ENCODE assay signal across 1 cellular context in the genomic region with DNA sequence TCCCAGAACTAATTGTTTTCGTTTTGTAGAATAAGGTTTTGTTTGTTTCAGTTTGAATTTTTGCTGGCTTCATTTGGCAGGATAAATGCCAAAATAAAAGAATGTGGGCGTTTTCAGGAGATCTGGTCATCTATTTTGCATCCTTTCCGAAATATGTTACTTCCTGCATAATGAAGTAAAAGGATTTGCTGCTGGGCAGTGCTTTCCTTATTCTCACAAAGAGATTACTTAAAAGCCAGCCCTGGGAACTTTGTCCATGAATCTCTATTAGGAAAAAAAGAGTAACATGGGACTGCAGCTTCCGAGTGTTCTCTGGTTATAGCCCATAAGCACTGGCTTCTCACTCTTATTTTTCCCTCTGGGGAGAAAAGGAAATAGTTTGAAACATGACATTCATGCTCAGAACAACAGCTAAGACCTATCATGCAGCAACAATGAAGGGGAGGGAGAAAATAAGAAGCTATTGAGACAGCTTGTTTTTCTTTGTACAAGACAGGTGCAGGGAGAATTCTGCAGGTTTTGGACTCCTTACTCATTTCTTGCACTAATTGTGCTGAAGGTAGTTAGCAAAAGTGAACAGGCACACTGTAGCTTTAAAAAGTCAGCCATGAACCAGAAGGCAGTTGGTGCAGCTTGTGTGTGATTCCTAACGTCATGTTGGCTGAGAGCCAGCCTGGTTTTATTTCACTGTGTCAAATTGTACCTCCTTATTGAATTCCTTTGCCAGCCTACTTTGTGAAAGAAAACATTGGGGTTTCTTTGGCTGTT.
TF ChIP-seq lines count a peak whose summit lies in the region.

A gene with protein sequence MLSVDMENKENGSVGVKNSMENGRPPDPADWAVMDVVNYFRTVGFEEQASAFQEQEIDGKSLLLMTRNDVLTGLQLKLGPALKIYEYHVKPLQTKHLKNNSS (plus strand): TSS at position 718 of the 768 bp plus-strand sequence. CDS start 1,527 bp downstream, outside the sequence.

TF ChIP-seq in GM23338, 12 proteins besides CTCF, POLR2A, EP300 and RAD21 (continued from another document):
- TF ChIP-seq REST (IDR thresholded peaks at IDR 0.05; ENCODE audit: unreplicated experiment) (no peak), STAT1 (IDR thresholded peaks at IDR 0.05; ENCODE audit: unreplicated experiment) (no peak), ZNF114 (CRISPR knock-in tag; IDR thresholded peaks at IDR 0.05) (no peak), POLR2AphosphoS5 (IDR thresholded peaks at IDR 0.05; ENCODE audit: low read depth) (no peak), EZH2phosphoT487 (IDR thresholded peaks at IDR 0.05; ENCODE audit: unreplicated experiment) (no peak), NANOG (IDR thresholded peaks at IDR 0.05; ENCODE audit: borderline replicate concordance) (no peak), EZH2 (IDR thresholded peaks at IDR 0.05; ENCODE audit: low read depth, unreplicated experiment) (no peak), CREB1 (CRISPR knock-in tag; IDR thresholded peaks at IDR 0.05; ENCODE audit: low read depth) (no peak), ETS1 (IDR thresholded peaks at IDR 0.05) (no peak), JUNB (IDR thresholded peaks at IDR 0.05; ENCODE audit: unreplicated experiment) (no peak)
- TF ChIP-seq, protein P1, sequence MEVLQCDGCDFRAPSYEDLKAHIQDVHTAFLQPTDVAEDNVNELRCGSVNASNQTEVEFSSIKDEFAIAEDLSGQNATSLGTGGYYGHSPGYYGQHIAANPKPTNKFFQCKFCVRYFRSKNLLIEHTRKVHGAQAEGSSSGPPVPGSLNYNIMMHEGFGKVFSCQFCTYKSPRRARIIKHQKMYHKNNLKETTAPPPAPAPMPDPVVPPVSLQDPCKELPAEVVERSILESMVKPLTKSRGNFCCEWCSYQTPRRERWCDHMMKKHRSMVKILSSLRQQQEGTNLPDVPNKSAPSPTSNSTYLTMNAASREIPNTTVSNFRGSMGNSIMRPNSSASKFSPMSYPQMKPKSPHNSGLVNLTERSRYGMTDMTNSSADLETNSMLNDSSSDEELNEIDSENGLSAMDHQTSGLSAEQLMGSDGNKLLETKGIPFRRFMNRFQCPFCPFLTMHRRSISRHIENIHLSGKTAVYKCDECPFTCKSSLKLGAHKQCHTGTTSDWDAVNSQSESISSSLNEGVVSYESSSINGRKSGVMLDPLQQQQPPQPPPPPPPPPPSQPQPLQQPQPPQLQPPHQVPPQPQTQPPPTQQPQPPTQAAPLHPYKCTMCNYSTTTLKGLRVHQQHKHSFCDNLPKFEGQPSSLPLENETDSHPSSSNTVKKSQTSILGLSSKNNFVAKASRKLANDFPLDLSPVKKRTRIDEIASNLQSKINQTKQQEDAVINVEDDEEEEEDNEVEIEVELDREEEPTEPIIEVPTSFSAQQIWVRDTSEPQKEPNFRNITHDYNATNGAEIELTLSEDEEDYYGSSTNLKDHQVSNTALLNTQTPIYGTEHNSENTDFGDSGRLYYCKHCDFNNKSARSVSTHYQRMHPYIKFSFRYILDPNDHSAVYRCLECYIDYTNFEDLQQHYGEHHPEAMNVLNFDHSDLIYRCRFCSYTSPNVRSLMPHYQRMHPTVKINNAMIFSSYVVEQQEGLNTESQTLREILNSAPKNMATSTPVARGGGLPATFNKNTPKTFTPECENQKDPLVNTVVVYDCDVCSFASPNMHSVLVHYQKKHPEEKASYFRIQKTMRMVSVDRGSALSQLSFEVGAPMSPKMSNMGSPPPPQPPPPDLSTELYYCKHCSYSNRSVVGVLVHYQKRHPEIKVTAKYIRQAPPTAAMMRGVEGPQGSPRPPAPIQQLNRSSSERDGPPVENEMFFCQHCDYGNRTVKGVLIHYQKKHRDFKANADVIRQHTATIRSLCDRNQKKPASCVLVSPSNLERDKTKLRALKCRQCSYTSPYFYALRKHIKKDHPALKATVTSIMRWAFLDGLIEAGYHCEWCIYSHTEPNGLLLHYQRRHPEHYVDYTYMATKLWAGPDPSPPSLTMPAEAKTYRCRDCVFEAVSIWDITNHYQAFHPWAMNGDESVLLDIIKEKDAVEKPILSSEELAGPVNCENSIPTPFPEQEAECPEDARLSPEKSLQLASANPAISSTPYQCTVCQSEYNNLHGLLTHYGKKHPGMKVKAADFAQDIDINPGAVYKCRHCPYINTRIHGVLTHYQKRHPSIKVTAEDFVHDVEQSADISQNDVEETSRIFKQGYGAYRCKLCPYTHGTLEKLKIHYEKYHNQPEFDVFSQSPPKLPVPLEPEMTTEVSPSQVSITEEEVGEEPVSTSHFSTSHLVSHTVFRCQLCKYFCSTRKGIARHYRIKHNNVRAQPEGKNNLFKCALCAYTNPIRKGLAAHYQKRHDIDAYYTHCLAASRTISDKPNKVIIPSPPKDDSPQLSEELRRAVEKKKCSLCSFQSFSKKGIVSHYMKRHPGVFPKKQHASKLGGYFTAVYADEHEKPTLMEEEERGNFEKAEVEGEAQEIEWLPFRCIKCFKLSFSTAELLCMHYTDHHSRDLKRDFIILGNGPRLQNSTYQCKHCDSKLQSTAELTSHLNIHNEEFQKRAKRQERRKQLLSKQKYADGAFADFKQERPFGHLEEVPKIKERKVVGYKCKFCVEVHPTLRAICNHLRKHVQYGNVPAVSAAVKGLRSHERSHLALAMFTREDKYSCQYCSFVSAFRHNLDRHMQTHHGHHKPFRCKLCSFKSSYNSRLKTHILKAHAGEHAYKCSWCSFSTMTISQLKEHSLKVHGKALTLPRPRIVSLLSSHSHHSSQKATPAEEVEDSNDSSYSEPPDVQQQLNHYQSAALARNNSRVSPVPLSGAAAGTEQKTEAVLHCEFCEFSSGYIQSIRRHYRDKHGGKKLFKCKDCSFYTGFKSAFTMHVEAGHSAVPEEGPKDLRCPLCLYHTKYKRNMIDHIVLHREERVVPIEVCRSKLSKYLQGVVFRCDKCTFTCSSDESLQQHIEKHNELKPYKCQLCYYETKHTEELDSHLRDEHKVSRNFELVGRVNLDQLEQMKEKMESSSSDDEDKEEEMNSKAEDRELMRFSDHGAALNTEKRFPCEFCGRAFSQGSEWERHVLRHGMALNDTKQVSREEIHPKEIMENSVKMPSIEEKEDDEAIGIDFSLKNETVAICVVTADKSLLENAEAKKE (CRISPR knock-in tag; IDR thresholded peaks at IDR 0.05) = no peak
